Comparison of ENCODE assay signal across 15 cellular contexts in genomic region chr1:192577145-192578140, GRCh38. TPM values are rescaled to one million over a fixed set of nuclear protein-coding genes. Genes with fewer than 3 reads are reported as not detected.
DNase-seq lines count a peak whose midpoint lies in the region; ATAC-seq and TF ChIP-seq lines count a peak whose summit lies in the region.
"Had no signal": no experiment of that assay in that cellular context is flagged by ENCODE, and none has a peak within 500 bp of the region (broad histone marks: within the 10 kb centered on the region; RNA-seq: fewer than 3 reads in every experiment).

No MANE protein-coding gene starts in this region.

- H3K36me3 ChIP-seq in DOHH2 (ENCODE audit: control insufficient read depth, low read length): peaks cover 27% of the 10 kb centered on the region
- no peaks in the 10 kb centered on the region for H3K36me3 ChIP-seq in spleen
- H3K36me3 ChIP-seq: SJSA1 had no signal

- peaks cover 7 to 17% (median 11%) of the 10 kb centered on the region in 3 donors for H3K4me1 Mint-ChIP-seq in IgD-negative memory B cell

- no peak for TF ChIP-seq POLR2A in spleen (IDR thresholded peaks at IDR 0.05)

- WGBS in spleen, 5 donors: 55 to 96% (median 89%) methylated on average over 2 of the region's 2 CpGs

- peak overlapping the region; percentile 71 for H3K4me2 ChIP-seq in DOHH2 (ENCODE audit: low read length)

- peak overlapping the region in 1 of 4 donors; percentile 67 for H3K4me3 Mint-ChIP-seq in IgD-negative memory B cell

- no peaks in the 10 kb centered on the region for H3K9me3 ChIP-seq in DOHH2 (ENCODE audit: control insufficient read depth, insufficient read depth, low read length)
- no peaks in the 10 kb centered on the region for H3K9me3 ChIP-seq in spleen
- H3K9me3 ChIP-seq: SJSA1 had no signal

- H3F3A ChIP-seq in DOHH2 (ENCODE audit: control insufficient read depth, insufficient read depth): no peaks in the 10 kb centered on the region

- no peak for DNase-seq in coronary artery (ENCODE audit: low spot score)
- DNase-seq in spleen: no peak
- DNase-seq in cortex of kidney (lab: John Stamatoyannopoulos, UW): no peak
- DNase-seq in NOMO-1 (lab: John Stamatoyannopoulos, UW; ENCODE audit: unreplicated experiment in 2 of 2): no peak
- DNase-seq in GF-D8 (lab: John Stamatoyannopoulos, UW): no peak
- DNase-seq: activated CD4-positive, alpha-beta T cell treated with anti-CD3 and anti-CD28 coated beads for 4 hours; Calu3; stimulated activated naive CD4-positive, alpha-beta T cell had no signal

- peak overlapping the region; percentile 73 for H3K4me3 ChIP-seq in DOHH2 (ENCODE audit: low read length)
- H3K4me3 ChIP-seq in coronary artery: peak overlapping the region; percentile 2
- H3K4me3 ChIP-seq in spleen: peak overlapping the region in 6 of 8 donors; percentile 4 to 61 (median 20)
- H3K4me3 ChIP-seq: SJSA1 had no signal

- H3K9me2 ChIP-seq in DOHH2 (replicated peaks; ENCODE audit: control insufficient read depth, low read length): no peaks in the 10 kb centered on the region

- peaks cover 44% of the 10 kb centered on the region for H3K4me1 ChIP-seq in DOHH2 (ENCODE audit: control insufficient read depth, low read length)
- peaks cover 0 to 17% (median 5%) of the 10 kb centered on the region in 6 donors for H3K4me1 ChIP-seq in spleen

- H3K79me2 ChIP-seq in DOHH2 (ENCODE audit: control insufficient read depth, low read length): no peaks in the 10 kb centered on the region

- H3K27me3 ChIP-seq in DOHH2 (ENCODE audit: control insufficient read depth, low read length) (no peaks in the 10 kb centered on the region), spleen (replicated peaks in 1 of 7) (no peaks in the 10 kb centered on the region)

- H3K27me3 Mint-ChIP-seq in IgD-negative memory B cell: peaks cover 10% of the 10 kb centered on the region

- H3K27ac Mint-ChIP-seq in IgD-negative memory B cell: peak overlapping the region in 2 of 3 donors; percentile 33 to 97

- H3K36me3 Mint-ChIP-seq in IgD-negative memory B cell: no peaks in the 10 kb centered on the region

- H3K27ac ChIP-seq in DOHH2 (ENCODE audit: low read depth, low read length) (no peak overlapping the region), coronary artery (no peak overlapping the region), spleen (peak overlapping the region in 5 of 8 donors; percentile 52 to 77 (median 60))
- H3K27ac ChIP-seq: SJSA1 had no signal

- TF ChIP-seq CTCF in DOHH2 (IDR thresholded peaks at IDR 0.05; ENCODE audit: low read depth, low read length, poor library complexity, severe bottlenecking) (no peak), coronary artery (IDR thresholded peaks at IDR 0.05) (no peak), spleen (IDR thresholded peaks at IDR 0.05 in 8 of 11, conservative IDR thresholded peaks at IDR 0.05 in 3 of 11) (no peak)

- H3K9me3 Mint-ChIP-seq in IgD-negative memory B cell: no peaks in the 10 kb centered on the region

- intact Hi-C loops in spleen (cut with DNase I; ENCODE audit: low total_unique reads): no loop called here

- H4K20me1 ChIP-seq in DOHH2 (ENCODE audit: control insufficient read depth, insufficient read depth, low read depth, low read length): no peaks in the 10 kb centered on the region

- no peak for ATAC-seq in GM18520 (IDR thresholded peaks at IDR 0.05; ENCODE audit: unreplicated experiment)

RNA-seq across cellular contexts. Expression of gene RGS1, which starts 1.9 kb away (rescaled TPM):
- polyA plus RNA-seq in IgD-negative memory B cell (119 TPM), spleen (10 to 100 TPM; 15.9 to 73.2 (median 24.0) TPM)
- 100 to 1,000 TPM in 2 of 7 donors, 10 to 100 TPM in 5; 27.0 to 261 (median 83.3) TPM for total RNA-seq in spleen
- total RNA-seq: Calu3, glomerular endothelial cell, kidney epithelial cell, osteocyte, SJSA1 had no signal

RNA-seq across cellular contexts. Expression of gene RGS13, which starts 58.5 kb away (rescaled TPM):
- 0.33 TPM for polyA plus RNA-seq in IgD-negative memory B cell
- 1 to 10 TPM in 2 of 7 donors, under 1 TPM in 4, not detected in 1; 0.09 to 1.7 (median 0.40) TPM for total RNA-seq in spleen
- 10 to 100 TPM in 1 of 3 donors, 1 to 10 TPM in 1, under 1 TPM in 1; 0.32 to 13.3 (median 1.3) TPM for polyA plus RNA-seq in spleen
- total RNA-seq: Calu3, glomerular endothelial cell, kidney epithelial cell, osteocyte, SJSA1 had no signal

Comparison
In these comparisons a context has a peak if more than half of its experiments do, and no peak if none do; other contexts are left out.
1. H3K27ac ChIP-seq: peak in spleen (5 of 8); none in DOHH2 (single experiment) and coronary artery (0 of 2).
2. H3K4me3 ChIP-seq: peak in every context shown above with its lines; median percentile 73 in DOHH2; 20 in spleen; 2 in coronary artery.